22 cellular contexts compared by ENCODE assay signal in the genomic region with DNA sequence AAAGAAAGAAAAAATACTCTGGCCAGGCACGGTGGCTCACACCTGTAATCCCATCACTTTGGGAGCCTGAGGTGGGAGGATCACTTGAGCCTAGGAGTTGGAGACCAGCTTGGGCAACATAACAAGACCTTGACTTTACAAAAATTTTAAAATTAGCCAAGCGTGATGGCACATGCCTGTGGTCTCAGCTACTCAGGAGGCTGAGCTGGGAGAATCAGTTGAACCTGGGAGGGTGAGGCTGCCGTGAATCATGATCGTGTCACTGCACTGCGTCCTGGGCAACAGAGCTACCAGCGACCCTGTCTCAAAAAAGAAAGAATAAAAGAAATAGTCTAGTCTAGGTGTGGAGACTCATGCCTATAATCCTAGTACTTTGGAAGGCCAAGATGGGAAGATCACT. TPM values are rescaled to one million over a fixed set of nuclear protein-coding genes. Genes with fewer than 3 reads are reported as not detected.
"Had no signal": no experiment of that assay in that cellular context is flagged by ENCODE, and none has a peak within 500 bp of the region (broad histone marks: within the 10 kb centered on the region; RNA-seq: fewer than 3 reads in every experiment).

No MANE protein-coding gene starts in this region.

- H3K4me2 ChIP-seq: smooth muscle cell had no signal

- H3K4me1 Mint-ChIP-seq: nephron had no signal

- H3K27ac ChIP-seq: esophagus muscularis mucosa, gastrocnemius medialis, pancreas, right lobe of liver, transverse colon had no signal

- H3K27me3 ChIP-seq: esophagus muscularis mucosa, gastrocnemius medialis, pancreas, right lobe of liver, transverse colon had no signal

- H3K27ac Mint-ChIP-seq: activated CD4-positive, alpha-beta memory T cell treated with anti-CD3 and anti-CD28 coated beads for 36 hours; dendritic cell treated with granulocyte-macrophage colony-stimulating factor and Interleukin-4, amounts not matched to agents 40 ng/mL and 50 ng/mL, for 4 days; memory B cell; nephron; stimulated activated naive B cell treated with anti-CD40 and anti-IgM and Interleukin-4, amounts not matched to agents 10 μg/mL and 1 μg/mL and 100 μg/mL, for 72 hours; T-helper 1 cell treated with Interleukin-12 subunit alpha and Interleukin-12 subunit beta and Interleukin-4 antibody, amounts not matched to agents 30 μg/mL and 1 μg/mL, for 36 hours had no signal

- H3K9me3 ChIP-seq: esophagus muscularis mucosa, gastrocnemius medialis, pancreas, right lobe of liver, transverse colon had no signal

- H3K4me3 ChIP-seq: esophagus muscularis mucosa, gastrocnemius medialis, pancreas, right lobe of liver, smooth muscle cell, transverse colon had no signal

- DNase-seq: activated CD4-positive, alpha-beta memory T cell treated with anti-CD3 and anti-CD28 coated beads for 36 hours; activated CD4-positive, alpha-beta T cell treated with anti-CD3 and anti-CD28 coated beads for 48 hours; activated naive CD4-positive, alpha-beta T cell treated with Interleukin-2 at 50 U/mL for 16 hours; activated T-cell treated with anti-CD3 and anti-CD28 coated beads, Interleukin-2, amount 50 U/mL, for 48 hours; amygdala; effector CD4-positive, alpha-beta T cell; gastrocnemius medialis; head of caudate nucleus; hypothalamus; left cardiac atrium; pancreas; right lobe of liver; stimulated activated CD4-positive, alpha-beta T cell treated with anti-CD3 and anti-CD28 coated beads, Interleukin-15, amount 100 ng/mL, for 24 hours; stimulated activated naive B cell treated with anti-CD40 and anti-IgM and Interleukin-4, amounts not matched to agents 10 μg/mL and 1 μg/mL and 100 μg/mL, for 72 hours; transverse colon had no signal

- H3K4me3 Mint-ChIP-seq: activated CD4-positive, alpha-beta memory T cell treated with anti-CD3 and anti-CD28 coated beads for 36 hours; dendritic cell treated with granulocyte-macrophage colony-stimulating factor and Interleukin-4, amounts not matched to agents 40 ng/mL and 50 ng/mL, for 4 days; memory B cell; nephron; stimulated activated naive B cell treated with anti-CD40 and anti-IgM and Interleukin-4, amounts not matched to agents 10 μg/mL and 1 μg/mL and 100 μg/mL, for 72 hours; T-helper 1 cell treated with Interleukin-12 subunit alpha and Interleukin-12 subunit beta and Interleukin-4 antibody, amounts not matched to agents 30 μg/mL and 1 μg/mL, for 36 hours had no signal

- H3K4me1 ChIP-seq: esophagus muscularis mucosa, gastrocnemius medialis, pancreas, transverse colon had no signal

- H3K27me3 Mint-ChIP-seq: activated CD4-positive, alpha-beta memory T cell treated with anti-CD3 and anti-CD28 coated beads for 36 hours; dendritic cell treated with granulocyte-macrophage colony-stimulating factor and Interleukin-4, amounts not matched to agents 40 ng/mL and 50 ng/mL, for 4 days; memory B cell; stimulated activated naive B cell treated with anti-CD40 and anti-IgM and Interleukin-4, amounts not matched to agents 10 μg/mL and 1 μg/mL and 100 μg/mL, for 72 hours had no signal

- H3K9me3 Mint-ChIP-seq: activated CD4-positive, alpha-beta memory T cell treated with anti-CD3 and anti-CD28 coated beads for 36 hours; dendritic cell treated with granulocyte-macrophage colony-stimulating factor and Interleukin-4, amounts not matched to agents 40 ng/mL and 50 ng/mL, for 4 days; memory B cell; nephron; stimulated activated naive B cell treated with anti-CD40 and anti-IgM and Interleukin-4, amounts not matched to agents 10 μg/mL and 1 μg/mL and 100 μg/mL, for 72 hours; T-helper 1 cell treated with Interleukin-12 subunit alpha and Interleukin-12 subunit beta and Interleukin-4 antibody, amounts not matched to agents 30 μg/mL and 1 μg/mL, for 36 hours had no signal

- ATAC-seq: gastrocnemius medialis; left cardiac atrium; pancreas; right lobe of liver; stimulated activated naive B cell treated with anti-CD40 and anti-IgM and Interleukin-4, amounts not matched to agents 10 μg/mL and 1 μg/mL and 100 μg/mL, for 72 hours had no signal

RNA-seq across cellular contexts. Expression of gene HSF2BP, which starts 22.4 kb away (rescaled TPM):
- total RNA-seq: cardiac septum had no signal
